ENCODE assay signal across 24 cellular contexts in the genomic region with DNA sequence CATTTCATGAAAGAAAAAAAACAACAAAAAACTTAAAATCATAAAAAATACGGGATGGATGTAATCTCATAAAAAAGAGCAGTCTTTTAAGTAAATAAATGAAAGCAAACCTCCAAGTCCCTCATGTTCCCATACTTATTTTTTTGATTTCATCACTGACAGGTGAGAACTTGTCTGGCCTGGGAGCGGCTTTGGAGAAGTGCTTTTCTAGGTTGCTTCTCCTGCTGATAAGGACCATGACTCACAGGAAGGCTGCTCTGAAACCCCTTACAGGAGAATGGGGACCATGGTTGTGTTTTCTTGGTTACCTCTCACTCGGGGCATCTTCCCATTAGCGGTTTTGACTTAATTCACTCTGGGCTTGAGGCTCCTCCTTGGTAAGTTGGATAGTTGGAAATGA.
DNase-seq lines count a peak whose midpoint lies in the region; ATAC-seq and TF ChIP-seq lines count a peak whose summit lies in the region.
"Had no signal": no experiment of that assay in that cellular context is flagged by ENCODE, and none has a peak within 500 bp of the region (broad histone marks: within the 10 kb centered on the region; RNA-seq: fewer than 3 reads in every experiment).

No MANE protein-coding gene starts in this region.

- no peak for DNase-seq in T-helper 1 cell
- DNase-seq in DMS53 (lab: John Stamatoyannopoulos, UW) = peak; percentile 20
- no peak for DNase-seq in T-helper 17 cell
- DNase-seq in naive thymus-derived CD4-positive, alpha-beta T cell = no peak
- DNase-seq in left cardiac atrium = no peak
- DNase-seq in dorsolateral prefrontal cortex = no peak
- DNase-seq: activated CD4-positive, CD25-positive, alpha-beta regulatory T cell; activated naive CD4-positive, alpha-beta T cell treated with anti-CD3 and anti-CD28 coated beads, Interleukin-2, amount 50 U/mL, for 16 hours; activated T-cell treated with anti-CD3 and anti-CD28 coated beads, Interleukin-2, amount 50 U/mL, for 72 hours; central memory CD4-positive, alpha-beta T cell; dermis blood vessel endothelial cell; H9; Karpas-422; kidney glomerular epithelial cell; NCI-H1048; NCI-H748 treated with DMSO at 0.1 percent for 48 hours; occipital lobe; RPMI8226; small intestine; stimulated activated CD4-positive, alpha-beta T cell treated with anti-CD3 and anti-CD28 coated beads, Interleukin-1b, Interleukin-23, amount 100 ng/mL, for 48 hours had no signal

- peaks cover 22% of the 10 kb centered on the region for H3K9me3 Mint-ChIP-seq in T-helper 1 cell treated with Interleukin-12 subunit alpha and Interleukin-12 subunit beta and Interleukin-4 antibody, amounts not matched to agents 30 μg/mL and 1 μg/mL, for 36 hours
- peaks cover 0 to 28% (median 7%) of the 10 kb centered on the region in 11 donors for H3K9me3 Mint-ChIP-seq in naive thymus-derived CD4-positive, alpha-beta T cell

- POLR2A ChIA-PET in naive thymus-derived CD4-positive, alpha-beta T cell (lab: Charles Lee) = interaction anchor here (0.7 kb wide), 1 partner anchor 10 kb away, joined by 3 read pairs; no protein-coding TSS in a partner anchor

- H3K27me3 Mint-ChIP-seq in T-helper 1 cell treated with Interleukin-12 subunit alpha and Interleukin-12 subunit beta and Interleukin-4 antibody, amounts not matched to agents 30 μg/mL and 1 μg/mL, for 36 hours (ENCODE audit: low read depth) = peaks cover 2% of the 10 kb centered on the region
- no peaks in the 10 kb centered on the region for H3K27me3 Mint-ChIP-seq in T-helper 17 cell
- H3K27me3 Mint-ChIP-seq in naive thymus-derived CD4-positive, alpha-beta T cell = no peaks in the 10 kb centered on the region

- CTCF ChIA-PET in naive thymus-derived CD4-positive, alpha-beta T cell (lab: Charles Lee) = interaction anchor here (0.6 kb wide), 1 partner anchor 221 kb away, joined by 3 read pairs; no protein-coding TSS in a partner anchor

- ATAC-seq in T-helper 17 cell (no peak), GM19455 (IDR thresholded peaks at IDR 0.05; ENCODE audit: unreplicated experiment) (no peak), left cardiac atrium (no peak)
- no peak for ATAC-seq in naive thymus-derived CD4-positive, alpha-beta T cell
- ATAC-seq: activated T-cell treated with anti-CD3 and anti-CD28 coated beads, Interleukin-2, amount 50 U/mL, for 72 hours had no signal

- no peak for TF ChIP-seq CTCF in dorsolateral prefrontal cortex (IDR thresholded peaks at IDR 0.05 in 54 of 56, conservative IDR thresholded peaks at IDR 0.05 in 2 of 56; ENCODE audit: low read depth in 1 of 56, partially characterized antibody in 56 of 56)

- no peak overlapping the region for H3K4me3 ChIP-seq in naive thymus-derived CD4-positive, alpha-beta T cell (ENCODE audit: low read length)
- H3K4me3 ChIP-seq in dorsolateral prefrontal cortex = no peak overlapping the region
- H3K4me3 ChIP-seq: ascending aorta, SK-N-MC had no signal

- H3K4me1 Mint-ChIP-seq in T-helper 1 cell treated with Interleukin-12 subunit alpha and Interleukin-12 subunit beta and Interleukin-4 antibody, amounts not matched to agents 30 μg/mL and 1 μg/mL, for 36 hours (ENCODE audit: low read depth) = peaks cover 52% of the 10 kb centered on the region
- H3K4me1 Mint-ChIP-seq in T-helper 17 cell = peaks cover 33% of the 10 kb centered on the region
- H3K4me1 Mint-ChIP-seq in naive thymus-derived CD4-positive, alpha-beta T cell = peaks cover 30 to 82% (median 73%) of the 10 kb centered on the region in 7 donors

- no peak overlapping the region for H3K27ac ChIP-seq in naive thymus-derived CD4-positive, alpha-beta T cell (ENCODE audit: low read depth, low read length)
- H3K27ac ChIP-seq in dorsolateral prefrontal cortex = no peak overlapping the region
- H3K27ac ChIP-seq: ascending aorta, SK-N-MC had no signal

- H3K4me1 ChIP-seq in naive thymus-derived CD4-positive, alpha-beta T cell (ENCODE audit: control insufficient read depth in 2 of 2, insufficient read depth in 2 of 2, low read length in 2 of 2) = peaks cover 18 to 41% of the 10 kb centered on the region in 2 donors
- H3K4me1 ChIP-seq: ascending aorta had no signal

- H3K36me3 Mint-ChIP-seq in T-helper 1 cell treated with Interleukin-12 subunit alpha and Interleukin-12 subunit beta and Interleukin-4 antibody, amounts not matched to agents 30 μg/mL and 1 μg/mL, for 36 hours (ENCODE audit: low read depth) = peaks cover 9% of the 10 kb centered on the region
- peaks cover 3% of the 10 kb centered on the region for H3K36me3 Mint-ChIP-seq in T-helper 17 cell (ENCODE audit: low read depth)
- peaks cover 0 to 27% (median 10%) of the 10 kb centered on the region in 5 donors for H3K36me3 Mint-ChIP-seq in naive thymus-derived CD4-positive, alpha-beta T cell

- no peaks in the 10 kb centered on the region for H3K36me3 ChIP-seq in naive thymus-derived CD4-positive, alpha-beta T cell (ENCODE audit: control insufficient read depth in 2 of 3, insufficient read depth in 3 of 3, low read length in 3 of 3)
- H3K36me3 ChIP-seq: ascending aorta had no signal

- peak overlapping the region; percentile 11 for H3K4me3 Mint-ChIP-seq in T-helper 1 cell treated with Interleukin-12 subunit alpha and Interleukin-12 subunit beta and Interleukin-4 antibody, amounts not matched to agents 30 μg/mL and 1 μg/mL, for 36 hours
- no peak overlapping the region for H3K4me3 Mint-ChIP-seq in T-helper 17 cell
- peak overlapping the region in 8 of 10 donors; percentile 36 to 86 (median 65) for H3K4me3 Mint-ChIP-seq in naive thymus-derived CD4-positive, alpha-beta T cell
- H3K4me3 Mint-ChIP-seq: H9 had no signal

- peaks cover 6% of the 10 kb centered on the region for H3K9me3 ChIP-seq in T-helper 17 cell (ENCODE audit: control insufficient read depth, low read length, poor library complexity, severe bottlenecking)
- H3K9me3 ChIP-seq in naive thymus-derived CD4-positive, alpha-beta T cell (ENCODE audit: control insufficient read depth in 2 of 3, low read length in 3 of 3) = peaks cover 0 to 5% (median 0%) of the 10 kb centered on the region in 3 experiments
- H3K9me3 ChIP-seq: ascending aorta had no signal

- peak overlapping the region; percentile 59 for H3K27ac Mint-ChIP-seq in T-helper 1 cell treated with Interleukin-12 subunit alpha and Interleukin-12 subunit beta and Interleukin-4 antibody, amounts not matched to agents 30 μg/mL and 1 μg/mL, for 36 hours
- peak overlapping the region; percentile 87 for H3K27ac Mint-ChIP-seq in T-helper 17 cell
- peak overlapping the region; percentile 41 to 92 (median 74) for H3K27ac Mint-ChIP-seq in naive thymus-derived CD4-positive, alpha-beta T cell
- H3K27ac Mint-ChIP-seq: activated T-cell treated with anti-CD3 and anti-CD28 coated beads, Interleukin-2, amount 50 U/mL, for 72 hours; H9 had no signal

- no peaks in the 10 kb centered on the region for H3K27me3 ChIP-seq in naive thymus-derived CD4-positive, alpha-beta T cell (ENCODE audit: control insufficient read depth in 2 of 2, insufficient read depth in 2 of 2, low read length in 2 of 2)
- no peaks in the 10 kb centered on the region for H3K27me3 ChIP-seq in dorsolateral prefrontal cortex
- H3K27me3 ChIP-seq: ascending aorta had no signal

- intact Hi-C loops in naive thymus-derived CD4-positive, alpha-beta T cell (cut with micrococcal nuclease) = loop anchor here in 1 of 2 donors (5.0 kb wide), 1 partner anchor 39 kb away; no protein-coding TSS in a partner anchor
- intact Hi-C loops in left cardiac atrium (cut with DNase I) (no loop called here), dorsolateral prefrontal cortex (cut with DNase I) (no loop called here)
